ENCODE assay signal across 1 cellular context in the genomic region with DNA sequence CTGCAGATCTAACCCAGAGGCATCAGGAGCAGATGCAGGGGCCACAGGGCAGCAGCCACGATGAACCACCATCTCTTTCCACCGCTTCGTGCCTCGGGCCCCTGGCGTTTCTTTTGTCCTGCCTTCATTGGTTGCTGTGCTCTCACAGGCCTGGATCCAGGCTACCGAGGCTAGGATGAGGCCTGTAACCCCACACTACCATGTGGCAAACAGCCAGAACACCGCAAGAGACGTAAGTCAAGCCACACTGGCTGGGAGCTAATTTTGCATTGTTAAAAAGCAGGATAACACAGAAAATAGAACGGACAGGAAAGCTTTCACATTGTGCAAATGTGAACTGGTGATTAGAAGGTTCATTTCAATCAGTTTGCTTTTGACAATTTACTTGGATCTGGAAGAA.
TF ChIP-seq lines count a peak whose summit lies in the region.

No MANE protein-coding gene starts in this region.

TF ChIP-seq in GM23338, 12 proteins besides CTCF, POLR2A, EP300 and RAD21 (continued from another document):
- TF ChIP-seq, protein P1, sequence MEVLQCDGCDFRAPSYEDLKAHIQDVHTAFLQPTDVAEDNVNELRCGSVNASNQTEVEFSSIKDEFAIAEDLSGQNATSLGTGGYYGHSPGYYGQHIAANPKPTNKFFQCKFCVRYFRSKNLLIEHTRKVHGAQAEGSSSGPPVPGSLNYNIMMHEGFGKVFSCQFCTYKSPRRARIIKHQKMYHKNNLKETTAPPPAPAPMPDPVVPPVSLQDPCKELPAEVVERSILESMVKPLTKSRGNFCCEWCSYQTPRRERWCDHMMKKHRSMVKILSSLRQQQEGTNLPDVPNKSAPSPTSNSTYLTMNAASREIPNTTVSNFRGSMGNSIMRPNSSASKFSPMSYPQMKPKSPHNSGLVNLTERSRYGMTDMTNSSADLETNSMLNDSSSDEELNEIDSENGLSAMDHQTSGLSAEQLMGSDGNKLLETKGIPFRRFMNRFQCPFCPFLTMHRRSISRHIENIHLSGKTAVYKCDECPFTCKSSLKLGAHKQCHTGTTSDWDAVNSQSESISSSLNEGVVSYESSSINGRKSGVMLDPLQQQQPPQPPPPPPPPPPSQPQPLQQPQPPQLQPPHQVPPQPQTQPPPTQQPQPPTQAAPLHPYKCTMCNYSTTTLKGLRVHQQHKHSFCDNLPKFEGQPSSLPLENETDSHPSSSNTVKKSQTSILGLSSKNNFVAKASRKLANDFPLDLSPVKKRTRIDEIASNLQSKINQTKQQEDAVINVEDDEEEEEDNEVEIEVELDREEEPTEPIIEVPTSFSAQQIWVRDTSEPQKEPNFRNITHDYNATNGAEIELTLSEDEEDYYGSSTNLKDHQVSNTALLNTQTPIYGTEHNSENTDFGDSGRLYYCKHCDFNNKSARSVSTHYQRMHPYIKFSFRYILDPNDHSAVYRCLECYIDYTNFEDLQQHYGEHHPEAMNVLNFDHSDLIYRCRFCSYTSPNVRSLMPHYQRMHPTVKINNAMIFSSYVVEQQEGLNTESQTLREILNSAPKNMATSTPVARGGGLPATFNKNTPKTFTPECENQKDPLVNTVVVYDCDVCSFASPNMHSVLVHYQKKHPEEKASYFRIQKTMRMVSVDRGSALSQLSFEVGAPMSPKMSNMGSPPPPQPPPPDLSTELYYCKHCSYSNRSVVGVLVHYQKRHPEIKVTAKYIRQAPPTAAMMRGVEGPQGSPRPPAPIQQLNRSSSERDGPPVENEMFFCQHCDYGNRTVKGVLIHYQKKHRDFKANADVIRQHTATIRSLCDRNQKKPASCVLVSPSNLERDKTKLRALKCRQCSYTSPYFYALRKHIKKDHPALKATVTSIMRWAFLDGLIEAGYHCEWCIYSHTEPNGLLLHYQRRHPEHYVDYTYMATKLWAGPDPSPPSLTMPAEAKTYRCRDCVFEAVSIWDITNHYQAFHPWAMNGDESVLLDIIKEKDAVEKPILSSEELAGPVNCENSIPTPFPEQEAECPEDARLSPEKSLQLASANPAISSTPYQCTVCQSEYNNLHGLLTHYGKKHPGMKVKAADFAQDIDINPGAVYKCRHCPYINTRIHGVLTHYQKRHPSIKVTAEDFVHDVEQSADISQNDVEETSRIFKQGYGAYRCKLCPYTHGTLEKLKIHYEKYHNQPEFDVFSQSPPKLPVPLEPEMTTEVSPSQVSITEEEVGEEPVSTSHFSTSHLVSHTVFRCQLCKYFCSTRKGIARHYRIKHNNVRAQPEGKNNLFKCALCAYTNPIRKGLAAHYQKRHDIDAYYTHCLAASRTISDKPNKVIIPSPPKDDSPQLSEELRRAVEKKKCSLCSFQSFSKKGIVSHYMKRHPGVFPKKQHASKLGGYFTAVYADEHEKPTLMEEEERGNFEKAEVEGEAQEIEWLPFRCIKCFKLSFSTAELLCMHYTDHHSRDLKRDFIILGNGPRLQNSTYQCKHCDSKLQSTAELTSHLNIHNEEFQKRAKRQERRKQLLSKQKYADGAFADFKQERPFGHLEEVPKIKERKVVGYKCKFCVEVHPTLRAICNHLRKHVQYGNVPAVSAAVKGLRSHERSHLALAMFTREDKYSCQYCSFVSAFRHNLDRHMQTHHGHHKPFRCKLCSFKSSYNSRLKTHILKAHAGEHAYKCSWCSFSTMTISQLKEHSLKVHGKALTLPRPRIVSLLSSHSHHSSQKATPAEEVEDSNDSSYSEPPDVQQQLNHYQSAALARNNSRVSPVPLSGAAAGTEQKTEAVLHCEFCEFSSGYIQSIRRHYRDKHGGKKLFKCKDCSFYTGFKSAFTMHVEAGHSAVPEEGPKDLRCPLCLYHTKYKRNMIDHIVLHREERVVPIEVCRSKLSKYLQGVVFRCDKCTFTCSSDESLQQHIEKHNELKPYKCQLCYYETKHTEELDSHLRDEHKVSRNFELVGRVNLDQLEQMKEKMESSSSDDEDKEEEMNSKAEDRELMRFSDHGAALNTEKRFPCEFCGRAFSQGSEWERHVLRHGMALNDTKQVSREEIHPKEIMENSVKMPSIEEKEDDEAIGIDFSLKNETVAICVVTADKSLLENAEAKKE (CRISPR knock-in tag; IDR thresholded peaks at IDR 0.05): no peak
- TF ChIP-seq JUNB (IDR thresholded peaks at IDR 0.05; ENCODE audit: unreplicated experiment) (no peak), ZNF331 (CRISPR knock-in tag; IDR thresholded peaks at IDR 0.05; ENCODE audit: low read depth) (no peak), STAT1 (IDR thresholded peaks at IDR 0.05; ENCODE audit: unreplicated experiment) (no peak), EZH2phosphoT487 (IDR thresholded peaks at IDR 0.05; ENCODE audit: unreplicated experiment) (no peak), POLR2AphosphoS5 (IDR thresholded peaks at IDR 0.05; ENCODE audit: low read depth) (no peak), ZNF114 (CRISPR knock-in tag; IDR thresholded peaks at IDR 0.05) (no peak)
- TF ChIP-seq, protein P2, sequence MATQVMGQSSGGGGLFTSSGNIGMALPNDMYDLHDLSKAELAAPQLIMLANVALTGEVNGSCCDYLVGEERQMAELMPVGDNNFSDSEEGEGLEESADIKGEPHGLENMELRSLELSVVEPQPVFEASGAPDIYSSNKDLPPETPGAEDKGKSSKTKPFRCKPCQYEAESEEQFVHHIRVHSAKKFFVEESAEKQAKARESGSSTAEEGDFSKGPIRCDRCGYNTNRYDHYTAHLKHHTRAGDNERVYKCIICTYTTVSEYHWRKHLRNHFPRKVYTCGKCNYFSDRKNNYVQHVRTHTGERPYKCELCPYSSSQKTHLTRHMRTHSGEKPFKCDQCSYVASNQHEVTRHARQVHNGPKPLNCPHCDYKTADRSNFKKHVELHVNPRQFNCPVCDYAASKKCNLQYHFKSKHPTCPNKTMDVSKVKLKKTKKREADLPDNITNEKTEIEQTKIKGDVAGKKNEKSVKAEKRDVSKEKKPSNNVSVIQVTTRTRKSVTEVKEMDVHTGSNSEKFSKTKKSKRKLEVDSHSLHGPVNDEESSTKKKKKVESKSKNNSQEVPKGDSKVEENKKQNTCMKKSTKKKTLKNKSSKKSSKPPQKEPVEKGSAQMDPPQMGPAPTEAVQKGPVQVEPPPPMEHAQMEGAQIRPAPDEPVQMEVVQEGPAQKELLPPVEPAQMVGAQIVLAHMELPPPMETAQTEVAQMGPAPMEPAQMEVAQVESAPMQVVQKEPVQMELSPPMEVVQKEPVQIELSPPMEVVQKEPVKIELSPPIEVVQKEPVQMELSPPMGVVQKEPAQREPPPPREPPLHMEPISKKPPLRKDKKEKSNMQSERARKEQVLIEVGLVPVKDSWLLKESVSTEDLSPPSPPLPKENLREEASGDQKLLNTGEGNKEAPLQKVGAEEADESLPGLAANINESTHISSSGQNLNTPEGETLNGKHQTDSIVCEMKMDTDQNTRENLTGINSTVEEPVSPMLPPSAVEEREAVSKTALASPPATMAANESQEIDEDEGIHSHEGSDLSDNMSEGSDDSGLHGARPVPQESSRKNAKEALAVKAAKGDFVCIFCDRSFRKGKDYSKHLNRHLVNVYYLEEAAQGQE (IDR thresholded peaks at IDR 0.05; ENCODE audit: unreplicated experiment): no peak
- TF ChIP-seq, protein P3, sequence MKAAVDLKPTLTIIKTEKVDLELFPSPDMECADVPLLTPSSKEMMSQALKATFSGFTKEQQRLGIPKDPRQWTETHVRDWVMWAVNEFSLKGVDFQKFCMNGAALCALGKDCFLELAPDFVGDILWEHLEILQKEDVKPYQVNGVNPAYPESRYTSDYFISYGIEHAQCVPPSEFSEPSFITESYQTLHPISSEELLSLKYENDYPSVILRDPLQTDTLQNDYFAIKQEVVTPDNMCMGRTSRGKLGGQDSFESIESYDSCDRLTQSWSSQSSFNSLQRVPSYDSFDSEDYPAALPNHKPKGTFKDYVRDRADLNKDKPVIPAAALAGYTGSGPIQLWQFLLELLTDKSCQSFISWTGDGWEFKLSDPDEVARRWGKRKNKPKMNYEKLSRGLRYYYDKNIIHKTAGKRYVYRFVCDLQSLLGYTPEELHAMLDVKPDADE (IDR thresholded peaks at IDR 0.05): no peak
